8 cellular contexts compared by ENCODE assay signal in genomic region chr3:50572158-50572557, GRCh38.
DNase-seq lines count a peak whose midpoint lies in the region; ATAC-seq and TF ChIP-seq lines count a peak whose summit lies in the region.

No MANE protein-coding gene starts in this region.

- TF ChIP-seq CTCF in WI38 (IDR thresholded peaks at IDR 0.05; ENCODE audit: low read depth, low read length) = peak; percentile 91

- DNase-seq in NCI-H146 (lab: John Stamatoyannopoulos, UW) (peak; percentile 7), NCI-H146 treated with DMSO at 0.1 percent for 48 hours (lab: John Stamatoyannopoulos, UW; ENCODE audit: unreplicated experiment) (no peak), MV-4-11 (lab: John Stamatoyannopoulos, UW) (peak; percentile 75), T47D (ENCODE audit: low read depth in 1 of 2, low spot score in 1 of 2) (peak; percentile 50 to 81), iris pigment epithelial cell (ENCODE audit: low read depth) (peak; percentile 57)
- peak; percentile 69 to 75 for DNase-seq in stimulated activated CD4-positive, alpha-beta T cell treated with anti-CD3 and anti-CD28 coated beads, Interleukin-15, amount 100 ng/mL, for 1 hour (ENCODE audit: low read depth in 1 of 2, low spot score in 1 of 2)

- in situ Hi-C loops in T47D (cut with HindIII; ENCODE audit: low pct_unique_long_range_greater_than_20kb, low sequenced_read_pairs) = no loop called here

- ATAC-seq in GM18498 (IDR thresholded peaks at IDR 0.05; ENCODE audit: unreplicated experiment) = no peak

- H3K4me3 ChIP-seq in WI38 (ENCODE audit: low read depth, low read length) = no peak overlapping the region
